15 cellular contexts compared by ENCODE assay signal in genomic region chr5:158848634-158849033, GRCh38.
A peak's percentile ranks its signal among the peaks of the same experiment; 100 is the strongest.
DNase-seq lines count a peak whose midpoint lies in the region; ATAC-seq and TF ChIP-seq lines count a peak whose summit lies in the region.
"Had no signal": no experiment of that assay in that cellular context is flagged by ENCODE, and none has a peak within 500 bp of the region (broad histone marks: within the 10 kb centered on the region; RNA-seq: fewer than 3 reads in every experiment).

No MANE protein-coding gene starts in this region.

- H3K27me3 Mint-ChIP-seq in stimulated activated naive B cell treated with anti-CD40 and anti-IgM and Interleukin-4, amounts not matched to agents 10 μg/mL and 1 μg/mL and 100 μg/mL, for 72 hours: no peaks in the 10 kb centered on the region
- peaks cover 4% of the 10 kb centered on the region for H3K27me3 Mint-ChIP-seq in CD8-positive, alpha-beta T cell (ENCODE audit: low read depth)

- CTCF ChIA-PET in CD8-positive, alpha-beta T cell (lab: Charles Lee): no interaction called here

- H3K9me3 Mint-ChIP-seq in stimulated activated naive B cell treated with anti-CD40 and anti-IgM and Interleukin-4, amounts not matched to agents 10 μg/mL and 1 μg/mL and 100 μg/mL, for 72 hours: no peaks in the 10 kb centered on the region
- no peaks in the 10 kb centered on the region for H3K9me3 Mint-ChIP-seq in CD8-positive, alpha-beta T cell
- H3K9me3 Mint-ChIP-seq: T-cell had no signal

- peak overlapping the region; percentile 3 to 9 for H3K4me3 Mint-ChIP-seq in stimulated activated naive B cell treated with anti-CD40 and anti-IgM and Interleukin-4, amounts not matched to agents 10 μg/mL and 1 μg/mL and 100 μg/mL, for 72 hours
- H3K4me3 Mint-ChIP-seq in CD8-positive, alpha-beta T cell: no peak overlapping the region
- H3K4me3 Mint-ChIP-seq: activated naive CD8-positive, alpha-beta T cell treated with anti-CD3 and anti-CD28 coated beads, Interleukin-2, amount 10 ng/mL, durations not matched to agents 7 days and 5 days; T-cell had no signal

- H3K4me1 Mint-ChIP-seq in stimulated activated naive B cell treated with anti-CD40 and anti-IgM and Interleukin-4, amounts not matched to agents 10 μg/mL and 1 μg/mL and 100 μg/mL, for 72 hours: peaks cover 46 to 88% of the 10 kb centered on the region in 2 donors
- peaks cover 2% of the 10 kb centered on the region for H3K4me1 Mint-ChIP-seq in CD8-positive, alpha-beta T cell (ENCODE audit: low read depth)

- H3K36me3 Mint-ChIP-seq in stimulated activated naive B cell treated with anti-CD40 and anti-IgM and Interleukin-4, amounts not matched to agents 10 μg/mL and 1 μg/mL and 100 μg/mL, for 72 hours: peaks cover under 1 to 9% of the 10 kb centered on the region in 2 donors
- no peaks in the 10 kb centered on the region for H3K36me3 Mint-ChIP-seq in CD8-positive, alpha-beta T cell
- H3K36me3 Mint-ChIP-seq: activated naive CD8-positive, alpha-beta T cell treated with anti-CD3 and anti-CD28 coated beads, Interleukin-2, amount 10 ng/mL, durations not matched to agents 7 days and 5 days; T-cell had no signal

- no peak overlapping the region for H3K4me3 ChIP-seq in CD8-positive, alpha-beta T cell (ENCODE audit: low read depth, low read length)
- H3K4me3 ChIP-seq: dorsolateral prefrontal cortex, gastroesophageal sphincter had no signal

- no peak for DNase-seq in activated CD4-positive, CD25-positive, alpha-beta regulatory T cell treated with anti-CD3 and anti-CD28 coated beads, Interleukin-2, amount 50 U/mL, for 72 hours
- DNase-seq in stimulated activated naive B cell treated with anti-CD40 and anti-IgM and Interleukin-4, amounts not matched to agents 10 μg/mL and 1 μg/mL and 100 μg/mL, for 72 hours: peak; percentile 10
- DNase-seq in CD8-positive, alpha-beta T cell: no peak
- no peak for DNase-seq in pons (ENCODE audit: low spot score)
- no peak for DNase-seq in DMS 273 (lab: John Stamatoyannopoulos, UW; ENCODE audit: unreplicated experiment)
- DNase-seq: activated naive CD8-positive, alpha-beta T cell treated with anti-CD3 and anti-CD28 coated beads, Interleukin-2, amount 10 ng/mL, durations not matched to agents 7 days and 5 days; DMS 273 treated with DMSO at 0.1 percent for 48 hours; dorsolateral prefrontal cortex; NCI-H1417 treated with DMSO at 0.1 percent for 48 hours; T-cell had no signal

- no peaks in the 10 kb centered on the region for H3K9me3 ChIP-seq in CD8-positive, alpha-beta T cell (ENCODE audit: low read length)
- H3K9me3 ChIP-seq: gastroesophageal sphincter had no signal

- H3K36me3 ChIP-seq in CD8-positive, alpha-beta T cell (ENCODE audit: insufficient read depth, low read length): no peaks in the 10 kb centered on the region
- H3K36me3 ChIP-seq: gastroesophageal sphincter had no signal

- peak; percentile 25 to 51 for ATAC-seq in activated CD4-positive, CD25-positive, alpha-beta regulatory T cell treated with anti-CD3 and anti-CD28 coated beads, Interleukin-2, amount 50 U/mL, for 24 hours
- ATAC-seq in GM21528 (IDR thresholded peaks at IDR 0.05; ENCODE audit: low FRiP score, unreplicated experiment) (peak; percentile 60), HG03135 (IDR thresholded peaks at IDR 0.05; ENCODE audit: unreplicated experiment) (peak; percentile 41)
- ATAC-seq in stimulated activated naive B cell treated with anti-CD40 and anti-IgM and Interleukin-4, amounts not matched to agents 10 μg/mL and 1 μg/mL and 100 μg/mL, for 72 hours (replicated peaks): peak; percentile 93
- ATAC-seq in CD8-positive, alpha-beta T cell: no peak
- ATAC-seq: gastroesophageal sphincter, T-cell had no signal

- H3K4me1 ChIP-seq in CD8-positive, alpha-beta T cell (ENCODE audit: insufficient read depth, low read length): no peaks in the 10 kb centered on the region

- H3K27me3 ChIP-seq in CD8-positive, alpha-beta T cell (ENCODE audit: insufficient read depth, low read length): no peaks in the 10 kb centered on the region
- H3K27me3 ChIP-seq: gastroesophageal sphincter had no signal

- H3K27ac Mint-ChIP-seq in stimulated activated naive B cell treated with anti-CD40 and anti-IgM and Interleukin-4, amounts not matched to agents 10 μg/mL and 1 μg/mL and 100 μg/mL, for 72 hours: peak overlapping the region; percentile 63
- H3K27ac Mint-ChIP-seq in CD8-positive, alpha-beta T cell: no peak overlapping the region
- H3K27ac Mint-ChIP-seq: activated naive CD8-positive, alpha-beta T cell treated with anti-CD3 and anti-CD28 coated beads, Interleukin-2, amount 10 ng/mL, durations not matched to agents 7 days and 5 days had no signal

- POLR2A ChIA-PET in CD8-positive, alpha-beta T cell (lab: Charles Lee): no interaction called here

- H3K27ac ChIP-seq in CD8-positive, alpha-beta T cell (ENCODE audit: low read depth, low read length): no peak overlapping the region
- H3K27ac ChIP-seq: 22Rv1, dorsolateral prefrontal cortex, gastroesophageal sphincter had no signal

- no peak for TF ChIP-seq CTCF in CD8-positive, alpha-beta T cell (IDR thresholded peaks at IDR 0.05)

- intact Hi-C loops in CD8-positive, alpha-beta T cell (cut with DNase I, micrococcal nuclease): no loop called here
